In the genomic region with DNA sequence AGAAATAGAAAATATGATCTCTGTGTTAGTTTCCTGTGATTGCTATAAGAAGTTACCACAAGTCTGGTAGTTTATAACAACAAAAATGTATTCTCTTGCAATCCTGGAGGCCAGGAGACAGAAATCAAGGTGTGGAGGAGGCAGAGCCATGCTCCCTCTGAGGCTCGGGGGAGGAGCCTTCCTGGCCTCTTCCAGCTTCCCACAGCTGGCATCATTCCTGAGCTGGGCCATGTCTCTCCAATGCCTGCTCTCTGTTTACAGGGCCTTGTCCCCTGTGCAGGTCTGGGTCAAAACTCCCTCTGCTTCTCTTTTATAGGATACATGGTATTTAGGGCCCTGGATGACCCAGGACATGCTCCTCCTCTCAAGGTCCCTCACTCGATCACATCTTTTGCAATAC, we compare ENCODE assay signal across 16 cellular contexts.
A peak's percentile ranks its signal among the peaks of the same experiment; 100 is the strongest.
DNase-seq lines count a peak whose midpoint lies in the region; ATAC-seq and TF ChIP-seq lines count a peak whose summit lies in the region.
"Had no signal": no experiment of that assay in that cellular context is flagged by ENCODE, and none has a peak within 500 bp of the region (broad histone marks: within the 10 kb centered on the region; RNA-seq: fewer than 3 reads in every experiment).

No MANE protein-coding gene starts in this region.

- 0 out of 2 replicates have a peak, but pooled peaks cover 6% of the 10 kb centered on the region for H3K9me2 ChIP-seq in GM23338 (ENCODE audit: insufficient read depth)

- H3K27ac ChIP-seq in GM23338 (ENCODE audit: low read depth) (no peak overlapping the region), esophagus muscularis mucosa (replicated peaks in 1 of 4) (no peak overlapping the region), psoas muscle (no peak overlapping the region)
- H3K27ac ChIP-seq: GM23248 had no signal

- H3K36me3 Mint-ChIP-seq in GM23338 (ENCODE audit: low read depth): no peaks in the 10 kb centered on the region; the same call in 2 of the 3 replicates
- H3K36me3 Mint-ChIP-seq: CD8-positive, alpha-beta T cell had no signal

- H3K36me3 ChIP-seq in GM23338 (ENCODE audit: insufficient read depth) (no peaks in the 10 kb centered on the region), H7 (replicated peaks; ENCODE audit: control insufficient read depth, insufficient read depth, low read length) (no peaks in the 10 kb centered on the region), esophagus muscularis mucosa (no peaks in the 10 kb centered on the region), psoas muscle (ENCODE audit: insufficient read depth in 1 of 2, low read depth in 1 of 2) (no peaks in the 10 kb centered on the region)
- H3K36me3 ChIP-seq: HAP-1 had no signal

- no peak overlapping the region for H3K4me3 ChIP-seq in GM23338
- H3K4me3 ChIP-seq in H7 (ENCODE audit: insufficient read depth, low read depth, low read length): no peak overlapping the region
- H3K4me3 ChIP-seq in esophagus muscularis mucosa: no peak overlapping the region
- no peak overlapping the region for H3K4me3 ChIP-seq in psoas muscle
- H3K4me3 ChIP-seq: GM23248, HAP-1 had no signal

- H3K4me3 Mint-ChIP-seq in GM23338: no peak overlapping the region
- H3K4me3 Mint-ChIP-seq: CD8-positive, alpha-beta T cell; HFFc6 had no signal

- no peaks in the 10 kb centered on the region for H3K4me1 ChIP-seq in GM23338 (ENCODE audit: insufficient read depth)
- H3K4me1 ChIP-seq in esophagus muscularis mucosa: no peaks in the 10 kb centered on the region
- no peaks in the 10 kb centered on the region for H3K4me1 ChIP-seq in psoas muscle
- H3K4me1 ChIP-seq: Caco-2, HAP-1 had no signal

- H3K4me1 Mint-ChIP-seq in GM23338: peaks cover 3% of the 10 kb centered on the region; the same call in 2 of the 3 replicates

- TF ChIP-seq EP300 in esophagus muscularis mucosa (IDR thresholded peaks at IDR 0.05): no peak

- H2AFZ ChIP-seq in GM23338: no peak overlapping the region
- H2AFZ ChIP-seq: GM23248 had no signal

- H3F3A ChIP-seq in GM23338 (replicated peaks; ENCODE audit: low read depth): no peaks in the 10 kb centered on the region

- no peak for DNase-seq in GM23338 (ENCODE audit: low spot score)
- DNase-seq in H7: peak; percentile 54
- DNase-seq in esophagus muscularis mucosa (ENCODE audit: extremely low spot score): peak; percentile 75
- peak; percentile 39 for DNase-seq in mesenteric fat pad (ENCODE audit: low spot score)
- DNase-seq in NCI-H2029 treated with DMSO at 0.1 percent for 48 hours (lab: John Stamatoyannopoulos, UW): no peak
- DNase-seq in nucleus accumbens (lab: John Stamatoyannopoulos, UW): no peak
- no peak for DNase-seq in NCI-H774 (lab: John Stamatoyannopoulos, UW)
- no peak for DNase-seq in psoas muscle
- DNase-seq: C1 segment of cervical spinal cord; Caco-2; CD8-positive, alpha-beta T cell; DMS153; DND-41; GM23248; HFFc6 had no signal

- H3K27ac Mint-ChIP-seq in GM23338: no peak overlapping the region
- H3K27ac Mint-ChIP-seq: CD8-positive, alpha-beta T cell; HFFc6 had no signal

- ATAC-seq in GM23338 (peak; percentile 48), psoas muscle (no peak)
- ATAC-seq: CD8-positive, alpha-beta T cell had no signal

- H3K27me3 Mint-ChIP-seq in GM23338 (ENCODE audit: insufficient read depth, low read depth, poor library complexity): peaks cover 1% of the 10 kb centered on the region

- no peaks in the 10 kb centered on the region for H4K20me1 ChIP-seq in GM23338 (replicated peaks; ENCODE audit: insufficient read depth)

- TF ChIP-seq CTCF in GM23338 (conservative IDR thresholded peaks at IDR 0.05; ENCODE audit: low read depth in 2 of 2) (no peak), esophagus muscularis mucosa (IDR thresholded peaks at IDR 0.05) (no peak), psoas muscle (IDR thresholded peaks at IDR 0.05) (no peak)

- WGBS in esophagus muscularis mucosa: 62% methylated on average over 2 of the region's 2 CpGs
- 83 to 94% (median 86%) methylated on average over 2 of the region's 2 CpGs for WGBS in psoas muscle, 3 donors

- H3K9me3 ChIP-seq in esophagus muscularis mucosa: no peaks in the 10 kb centered on the region
- no peaks in the 10 kb centered on the region for H3K9me3 ChIP-seq in psoas muscle
- H3K9me3 ChIP-seq: Caco-2, HAP-1 had no signal

- no peak for TF ChIP-seq POLR2A in esophagus muscularis mucosa (IDR thresholded peaks at IDR 0.05; ENCODE audit: low read depth)

- H3K27me3 ChIP-seq in GM23338 (ENCODE audit: insufficient read depth) (no peaks in the 10 kb centered on the region), H7 (ENCODE audit: control insufficient read depth, insufficient read depth, low read length) (no peaks in the 10 kb centered on the region), esophagus muscularis mucosa (peaks cover 0 to 17% (median 0%) of the 10 kb centered on the region in 4 donors), psoas muscle (ENCODE audit: insufficient read depth in 3 of 3, low read length in 2 of 3) (no peaks in the 10 kb centered on the region)

- no peak overlapping the region for H3K4me2 ChIP-seq in GM23338

- H3K79me2 ChIP-seq in GM23338 (replicated peaks; ENCODE audit: insufficient read depth): no peaks in the 10 kb centered on the region

- no peaks in the 10 kb centered on the region; the same call in 2 of the 3 replicates for H3K9me3 Mint-ChIP-seq in GM23338
- H3K9me3 Mint-ChIP-seq: CD8-positive, alpha-beta T cell; HFFc6 had no signal

- intact Hi-C loops in esophagus muscularis mucosa (cut with DNase I) (no loop called here), psoas muscle (cut with DNase I) (no loop called here)

TF ChIP-seq in GM23338, 12 proteins besides CTCF, POLR2A, EP300 and RAD21:
- TF ChIP-seq ZNF331 (CRISPR knock-in tag; IDR thresholded peaks at IDR 0.05; ENCODE audit: low read depth) (no peak), ZNF114 (CRISPR knock-in tag; IDR thresholded peaks at IDR 0.05) (no peak), EZH2 (IDR thresholded peaks at IDR 0.05; ENCODE audit: low read depth, unreplicated experiment) (no peak), JUNB (IDR thresholded peaks at IDR 0.05; ENCODE audit: unreplicated experiment) (no peak)
TF ChIP-seq in GM23338: peak in this region for 0.

Comparison
In these comparisons a context has a peak if more than half of its experiments do, and no peak if none do; other contexts are left out.
1. DNase-seq: peak in H7 (single experiment), esophagus muscularis mucosa (single experiment) and mesenteric fat pad (single experiment); none in GM23338 (single experiment), NCI-H2029 treated with DMSO at 0.1 percent for 48 hours (single experiment), nucleus accumbens (0 of 56), NCI-H774 (single experiment) and psoas muscle (0 of 2).